In the genomic region with DNA sequence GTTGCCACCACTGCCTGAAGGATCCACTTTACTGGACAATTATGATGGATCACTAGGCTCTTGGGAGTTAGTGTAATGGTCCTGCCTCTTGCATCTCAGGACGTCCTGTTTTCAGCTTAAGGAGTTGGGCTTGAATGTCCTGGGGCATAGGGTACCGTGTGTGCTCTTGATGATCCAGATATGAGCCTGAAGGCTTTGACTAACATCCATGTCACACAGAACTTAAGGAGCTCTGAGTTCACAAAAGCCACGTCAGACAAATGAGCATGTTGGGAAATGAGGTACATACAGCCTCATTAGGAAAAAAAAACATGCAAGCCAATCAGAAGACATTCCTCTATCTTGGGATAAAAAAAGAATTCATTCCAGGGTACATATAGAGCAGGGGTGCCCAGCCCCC, we compare ENCODE assay signal across 2 cellular contexts.
TF ChIP-seq lines count a peak whose summit lies in the region.

No MANE protein-coding gene starts in this region.

TF ChIP-seq in IMR-90, 13 proteins besides CTCF, POLR2A, EP300 and RAD21 (continued from another document):
- no peak for TF ChIP-seq FOS (IDR thresholded peaks at IDR 0.05; ENCODE audit: low read depth, low read length)
- no peak for TF ChIP-seq RCOR1 (IDR thresholded peaks at IDR 0.05; ENCODE audit: insufficient replicate concordance, low read length)
- TF ChIP-seq, protein P1, sequence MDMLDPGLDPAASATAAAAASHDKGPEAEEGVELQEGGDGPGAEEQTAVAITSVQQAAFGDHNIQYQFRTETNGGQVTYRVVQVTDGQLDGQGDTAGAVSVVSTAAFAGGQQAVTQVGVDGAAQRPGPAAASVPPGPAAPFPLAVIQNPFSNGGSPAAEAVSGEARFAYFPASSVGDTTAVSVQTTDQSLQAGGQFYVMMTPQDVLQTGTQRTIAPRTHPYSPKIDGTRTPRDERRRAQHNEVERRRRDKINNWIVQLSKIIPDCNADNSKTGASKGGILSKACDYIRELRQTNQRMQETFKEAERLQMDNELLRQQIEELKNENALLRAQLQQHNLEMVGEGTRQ (IDR thresholded peaks at IDR 0.05; ENCODE audit: low read depth, low read length), result no peak
- no peak for TF ChIP-seq SMC3 (IDR thresholded peaks at IDR 0.05; ENCODE audit: low read depth, low read length)
- no peak for TF ChIP-seq BHLHE40 (IDR thresholded peaks at IDR 0.05; ENCODE audit: low read depth, low read length)
- TF ChIP-seq RFX5 (IDR thresholded peaks at IDR 0.05; ENCODE audit: low read depth, low read length), result no peak
- TF ChIP-seq CHD1 (IDR thresholded peaks at IDR 0.05; ENCODE audit: low read depth, low read length), result no peak
- TF ChIP-seq MAFK (IDR thresholded peaks at IDR 0.05; ENCODE audit: low read depth, low read length), result no peak

TF ChIP-seq in WTC11, 78 proteins besides CTCF, POLR2A, EP300 and RAD21:
- TF ChIP-seq, protein P2, sequence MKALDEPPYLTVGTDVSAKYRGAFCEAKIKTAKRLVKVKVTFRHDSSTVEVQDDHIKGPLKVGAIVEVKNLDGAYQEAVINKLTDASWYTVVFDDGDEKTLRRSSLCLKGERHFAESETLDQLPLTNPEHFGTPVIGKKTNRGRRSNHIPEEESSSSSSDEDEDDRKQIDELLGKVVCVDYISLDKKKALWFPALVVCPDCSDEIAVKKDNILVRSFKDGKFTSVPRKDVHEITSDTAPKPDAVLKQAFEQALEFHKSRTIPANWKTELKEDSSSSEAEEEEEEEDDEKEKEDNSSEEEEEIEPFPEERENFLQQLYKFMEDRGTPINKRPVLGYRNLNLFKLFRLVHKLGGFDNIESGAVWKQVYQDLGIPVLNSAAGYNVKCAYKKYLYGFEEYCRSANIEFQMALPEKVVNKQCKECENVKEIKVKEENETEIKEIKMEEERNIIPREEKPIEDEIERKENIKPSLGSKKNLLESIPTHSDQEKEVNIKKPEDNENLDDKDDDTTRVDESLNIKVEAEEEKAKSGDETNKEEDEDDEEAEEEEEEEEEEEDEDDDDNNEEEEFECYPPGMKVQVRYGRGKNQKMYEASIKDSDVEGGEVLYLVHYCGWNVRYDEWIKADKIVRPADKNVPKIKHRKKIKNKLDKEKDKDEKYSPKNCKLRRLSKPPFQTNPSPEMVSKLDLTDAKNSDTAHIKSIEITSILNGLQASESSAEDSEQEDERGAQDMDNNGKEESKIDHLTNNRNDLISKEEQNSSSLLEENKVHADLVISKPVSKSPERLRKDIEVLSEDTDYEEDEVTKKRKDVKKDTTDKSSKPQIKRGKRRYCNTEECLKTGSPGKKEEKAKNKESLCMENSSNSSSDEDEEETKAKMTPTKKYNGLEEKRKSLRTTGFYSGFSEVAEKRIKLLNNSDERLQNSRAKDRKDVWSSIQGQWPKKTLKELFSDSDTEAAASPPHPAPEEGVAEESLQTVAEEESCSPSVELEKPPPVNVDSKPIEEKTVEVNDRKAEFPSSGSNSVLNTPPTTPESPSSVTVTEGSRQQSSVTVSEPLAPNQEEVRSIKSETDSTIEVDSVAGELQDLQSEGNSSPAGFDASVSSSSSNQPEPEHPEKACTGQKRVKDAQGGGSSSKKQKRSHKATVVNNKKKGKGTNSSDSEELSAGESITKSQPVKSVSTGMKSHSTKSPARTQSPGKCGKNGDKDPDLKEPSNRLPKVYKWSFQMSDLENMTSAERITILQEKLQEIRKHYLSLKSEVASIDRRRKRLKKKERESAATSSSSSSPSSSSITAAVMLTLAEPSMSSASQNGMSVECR (CRISPR knock-in tag; IDR thresholded peaks at IDR 0.05; ENCODE audit: borderline replicate concordance), result no peak
- TF ChIP-seq RORB (CRISPR knock-in tag; IDR thresholded peaks at IDR 0.05) (no peak), ZNF232 (CRISPR knock-in tag; IDR thresholded peaks at IDR 0.05) (no peak), ZNF396 (CRISPR knock-in tag; IDR thresholded peaks at IDR 0.05; ENCODE audit: borderline replicate concordance) (no peak), CBFB (CRISPR knock-in tag; IDR thresholded peaks at IDR 0.05; ENCODE audit: low read depth) (no peak), KAT7 (CRISPR knock-in tag; IDR thresholded peaks at IDR 0.05; ENCODE audit: borderline replicate concordance) (no peak), GRHL2 (CRISPR knock-in tag; IDR thresholded peaks at IDR 0.05; ENCODE audit: insufficient replicate concordance, severe bottlenecking) (no peak), ZNF263 (CRISPR knock-in tag; IDR thresholded peaks at IDR 0.05; ENCODE audit: low read depth) (no peak)
- TF ChIP-seq, protein P3, sequence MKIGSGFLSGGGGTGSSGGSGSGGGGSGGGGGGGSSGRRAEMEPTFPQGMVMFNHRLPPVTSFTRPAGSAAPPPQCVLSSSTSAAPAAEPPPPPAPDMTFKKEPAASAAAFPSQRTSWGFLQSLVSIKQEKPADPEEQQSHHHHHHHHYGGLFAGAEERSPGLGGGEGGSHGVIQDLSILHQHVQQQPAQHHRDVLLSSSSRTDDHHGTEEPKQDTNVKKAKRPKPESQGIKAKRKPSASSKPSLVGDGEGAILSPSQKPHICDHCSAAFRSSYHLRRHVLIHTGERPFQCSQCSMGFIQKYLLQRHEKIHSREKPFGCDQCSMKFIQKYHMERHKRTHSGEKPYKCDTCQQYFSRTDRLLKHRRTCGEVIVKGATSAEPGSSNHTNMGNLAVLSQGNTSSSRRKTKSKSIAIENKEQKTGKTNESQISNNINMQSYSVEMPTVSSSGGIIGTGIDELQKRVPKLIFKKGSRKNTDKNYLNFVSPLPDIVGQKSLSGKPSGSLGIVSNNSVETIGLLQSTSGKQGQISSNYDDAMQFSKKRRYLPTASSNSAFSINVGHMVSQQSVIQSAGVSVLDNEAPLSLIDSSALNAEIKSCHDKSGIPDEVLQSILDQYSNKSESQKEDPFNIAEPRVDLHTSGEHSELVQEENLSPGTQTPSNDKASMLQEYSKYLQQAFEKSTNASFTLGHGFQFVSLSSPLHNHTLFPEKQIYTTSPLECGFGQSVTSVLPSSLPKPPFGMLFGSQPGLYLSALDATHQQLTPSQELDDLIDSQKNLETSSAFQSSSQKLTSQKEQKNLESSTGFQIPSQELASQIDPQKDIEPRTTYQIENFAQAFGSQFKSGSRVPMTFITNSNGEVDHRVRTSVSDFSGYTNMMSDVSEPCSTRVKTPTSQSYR (CRISPR knock-in tag; IDR thresholded peaks at IDR 0.05), result no peak
